In the genomic region with DNA sequence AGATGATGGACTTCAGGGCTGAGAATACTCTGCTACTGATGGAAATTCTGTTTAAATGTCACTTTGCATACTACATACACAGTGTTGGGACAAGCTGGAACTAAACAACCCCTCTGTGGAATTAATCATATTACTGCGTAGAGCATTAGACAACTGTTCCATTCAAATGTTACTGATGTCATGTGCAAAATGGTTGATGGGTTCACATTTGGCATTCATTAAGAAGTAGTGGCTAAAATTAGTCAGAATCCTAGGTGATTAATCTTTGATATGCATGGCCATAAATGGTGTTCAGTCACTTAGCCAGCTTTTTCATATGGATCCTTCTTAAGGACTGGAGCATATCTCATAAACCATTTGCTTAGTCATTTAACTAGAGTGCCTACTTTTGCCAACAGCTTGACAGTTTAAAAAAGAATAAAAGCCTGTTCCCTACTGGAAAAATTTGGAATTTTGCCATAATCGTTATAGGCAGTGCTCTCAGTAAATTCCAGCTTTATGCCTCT, we compare ENCODE assay signal across 1 cellular context.
A peak's percentile ranks its signal among the peaks of the same experiment; 100 is the strongest.
TF ChIP-seq lines count a peak whose summit lies in the region.

No MANE protein-coding gene starts in this region.

TF ChIP-seq in HEK293, 187 proteins besides CTCF, POLR2A, EP300 and RAD21 (continued from another document):
- TF ChIP-seq, protein P1, sequence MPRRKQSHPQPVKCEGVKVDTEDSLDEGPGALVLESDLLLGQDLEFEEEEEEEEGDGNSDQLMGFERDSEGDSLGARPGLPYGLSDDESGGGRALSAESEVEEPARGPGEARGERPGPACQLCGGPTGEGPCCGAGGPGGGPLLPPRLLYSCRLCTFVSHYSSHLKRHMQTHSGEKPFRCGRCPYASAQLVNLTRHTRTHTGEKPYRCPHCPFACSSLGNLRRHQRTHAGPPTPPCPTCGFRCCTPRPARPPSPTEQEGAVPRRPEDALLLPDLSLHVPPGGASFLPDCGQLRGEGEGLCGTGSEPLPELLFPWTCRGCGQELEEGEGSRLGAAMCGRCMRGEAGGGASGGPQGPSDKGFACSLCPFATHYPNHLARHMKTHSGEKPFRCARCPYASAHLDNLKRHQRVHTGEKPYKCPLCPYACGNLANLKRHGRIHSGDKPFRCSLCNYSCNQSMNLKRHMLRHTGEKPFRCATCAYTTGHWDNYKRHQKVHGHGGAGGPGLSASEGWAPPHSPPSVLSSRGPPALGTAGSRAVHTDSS (tag by site-specific recombination; IDR thresholded peaks at IDR 0.05), result no peak
- TF ChIP-seq KLF10 (tag by site-specific recombination; IDR thresholded peaks at IDR 0.05) (no peak), EGR2 (tag by site-specific recombination; IDR thresholded peaks at IDR 0.05; ENCODE audit: low read depth) (no peak), OSR2 (tag by site-specific recombination; IDR thresholded peaks at IDR 0.05) (peak; percentile 68; the same call in 1 of the 2 replicates), ZNF211 (tag by site-specific recombination; IDR thresholded peaks at IDR 0.05; ENCODE audit: low read depth) (no peak), ZNF311 (tag by site-specific recombination; IDR thresholded peaks at IDR 0.05; ENCODE audit: borderline replicate concordance) (no peak), KLF9 (tag by site-specific recombination; IDR thresholded peaks at IDR 0.05; ENCODE audit: low read depth) (no peak), SCRT1 (tag by site-specific recombination; IDR thresholded peaks at IDR 0.05; ENCODE audit: borderline replicate concordance) (no peak), ZNF114 (tag by site-specific recombination; IDR thresholded peaks at IDR 0.05) (no peak), ZNF677 (tag by site-specific recombination; IDR thresholded peaks at IDR 0.05) (no peak), FEZF1 (tag by site-specific recombination; IDR thresholded peaks at IDR 0.05) (peak; percentile 78), ZNF777 (tag by site-specific recombination; IDR thresholded peaks at IDR 0.05; ENCODE audit: borderline replicate concordance) (no peak), ZBTB8A (tag by site-specific recombination; IDR thresholded peaks at IDR 0.05) (peak; percentile 31; the same call in 1 of the 2 replicates), ZNF521 (tag by site-specific recombination; IDR thresholded peaks at IDR 0.05) (no peak), ZNF366 (tag by site-specific recombination; conservative IDR thresholded peaks at IDR 0.05) (peak; percentile 54; the same call in 1 of the 2 replicates), ZBTB17 (tag by site-specific recombination; IDR thresholded peaks at IDR 0.05) (no peak), ZBTB11 (tag by site-specific recombination; conservative IDR thresholded peaks at IDR 0.05; ENCODE audit: low read depth) (no peak), YY1 (tag by site-specific recombination; IDR thresholded peaks at IDR 0.05) (no peak), ZNF501 (tag by site-specific recombination; IDR thresholded peaks at IDR 0.05) (0 out of 2 replicates have a peak, but pooled peaks have one; percentile 33), ZIC2 (tag by site-specific recombination; IDR thresholded peaks at IDR 0.05) (no peak), SP2 (tag by site-specific recombination; IDR thresholded peaks at IDR 0.05) (no peak), ZNF335 (tag by site-specific recombination; conservative IDR thresholded peaks at IDR 0.05) (no peak), ATF2 (tag by site-specific recombination; IDR thresholded peaks at IDR 0.05; ENCODE audit: low read depth) (no peak), ZEB2 (tag by site-specific recombination; IDR thresholded peaks at IDR 0.05) (0 out of 2 replicates have a peak, but pooled peaks have one; percentile 39), ZNF157 (tag by site-specific recombination; IDR thresholded peaks at IDR 0.05) (no peak), SP3 (tag by site-specific recombination; IDR thresholded peaks at IDR 0.05) (no peak), ZNF654 (tag by site-specific recombination; IDR thresholded peaks at IDR 0.05; ENCODE audit: low read depth) (no peak), ZBTB1 (tag by site-specific recombination; IDR thresholded peaks at IDR 0.05) (no peak), PRDM6 (tag by site-specific recombination; IDR thresholded peaks at IDR 0.05) (peak; percentile 93), TRIM28 (IDR thresholded peaks at IDR 0.05; ENCODE audit: borderline replicate concordance, low read length) (no peak), ZNF843 (tag by site-specific recombination; IDR thresholded peaks at IDR 0.05) (0 out of 2 replicates have a peak, but pooled peaks have one; percentile 41), REPIN1 (tag by site-specific recombination; IDR thresholded peaks at IDR 0.05; ENCODE audit: low read depth) (no peak), ZNF529 (tag by site-specific recombination; IDR thresholded peaks at IDR 0.05; ENCODE audit: insufficient replicate concordance) (no peak), ZBTB21 (tag by site-specific recombination; IDR thresholded peaks at IDR 0.05) (no peak), ZNF121 (tag by site-specific recombination; IDR thresholded peaks at IDR 0.05) (no peak), ZNF660 (tag by site-specific recombination; IDR thresholded peaks at IDR 0.05) (no peak), ZNF585B (tag by site-specific recombination; IDR thresholded peaks at IDR 0.05) (no peak), OVOL3 (tag by site-specific recombination; IDR thresholded peaks at IDR 0.05) (no peak)
- TF ChIP-seq, protein P2, sequence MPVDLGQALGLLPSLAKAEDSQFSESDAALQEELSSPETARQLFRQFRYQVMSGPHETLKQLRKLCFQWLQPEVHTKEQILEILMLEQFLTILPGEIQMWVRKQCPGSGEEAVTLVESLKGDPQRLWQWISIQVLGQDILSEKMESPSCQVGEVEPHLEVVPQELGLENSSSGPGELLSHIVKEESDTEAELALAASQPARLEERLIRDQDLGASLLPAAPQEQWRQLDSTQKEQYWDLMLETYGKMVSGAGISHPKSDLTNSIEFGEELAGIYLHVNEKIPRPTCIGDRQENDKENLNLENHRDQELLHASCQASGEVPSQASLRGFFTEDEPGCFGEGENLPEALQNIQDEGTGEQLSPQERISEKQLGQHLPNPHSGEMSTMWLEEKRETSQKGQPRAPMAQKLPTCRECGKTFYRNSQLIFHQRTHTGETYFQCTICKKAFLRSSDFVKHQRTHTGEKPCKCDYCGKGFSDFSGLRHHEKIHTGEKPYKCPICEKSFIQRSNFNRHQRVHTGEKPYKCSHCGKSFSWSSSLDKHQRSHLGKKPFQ (tag by site-specific recombination; IDR thresholded peaks at IDR 0.05), result no peak
- TF ChIP-seq, protein P3, sequence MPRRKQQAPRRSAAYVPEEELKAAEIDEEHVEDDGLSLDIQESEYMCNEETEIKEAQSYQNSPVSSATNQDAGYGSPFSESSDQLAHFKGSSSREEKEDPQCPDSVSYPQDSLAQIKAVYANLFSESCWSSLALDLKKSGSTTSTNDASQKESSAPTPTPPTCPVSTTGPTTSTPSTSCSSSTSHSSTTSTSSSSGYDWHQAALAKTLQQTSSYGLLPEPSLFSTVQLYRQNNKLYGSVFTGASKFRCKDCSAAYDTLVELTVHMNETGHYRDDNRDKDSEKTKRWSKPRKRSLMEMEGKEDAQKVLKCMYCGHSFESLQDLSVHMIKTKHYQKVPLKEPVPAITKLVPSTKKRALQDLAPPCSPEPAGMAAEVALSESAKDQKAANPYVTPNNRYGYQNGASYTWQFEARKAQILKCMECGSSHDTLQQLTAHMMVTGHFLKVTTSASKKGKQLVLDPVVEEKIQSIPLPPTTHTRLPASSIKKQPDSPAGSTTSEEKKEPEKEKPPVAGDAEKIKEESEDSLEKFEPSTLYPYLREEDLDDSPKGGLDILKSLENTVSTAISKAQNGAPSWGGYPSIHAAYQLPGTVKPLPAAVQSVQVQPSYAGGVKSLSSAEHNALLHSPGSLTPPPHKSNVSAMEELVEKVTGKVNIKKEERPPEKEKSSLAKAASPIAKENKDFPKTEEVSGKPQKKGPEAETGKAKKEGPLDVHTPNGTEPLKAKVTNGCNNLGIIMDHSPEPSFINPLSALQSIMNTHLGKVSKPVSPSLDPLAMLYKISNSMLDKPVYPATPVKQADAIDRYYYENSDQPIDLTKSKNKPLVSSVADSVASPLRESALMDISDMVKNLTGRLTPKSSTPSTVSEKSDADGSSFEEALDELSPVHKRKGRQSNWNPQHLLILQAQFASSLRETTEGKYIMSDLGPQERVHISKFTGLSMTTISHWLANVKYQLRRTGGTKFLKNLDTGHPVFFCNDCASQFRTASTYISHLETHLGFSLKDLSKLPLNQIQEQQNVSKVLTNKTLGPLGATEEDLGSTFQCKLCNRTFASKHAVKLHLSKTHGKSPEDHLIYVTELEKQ (tag by site-specific recombination; IDR thresholded peaks at IDR 0.05; ENCODE audit: borderline replicate concordance), result peak; percentile 34; the same call in 1 of the 2 replicates
- TF ChIP-seq, protein P4, sequence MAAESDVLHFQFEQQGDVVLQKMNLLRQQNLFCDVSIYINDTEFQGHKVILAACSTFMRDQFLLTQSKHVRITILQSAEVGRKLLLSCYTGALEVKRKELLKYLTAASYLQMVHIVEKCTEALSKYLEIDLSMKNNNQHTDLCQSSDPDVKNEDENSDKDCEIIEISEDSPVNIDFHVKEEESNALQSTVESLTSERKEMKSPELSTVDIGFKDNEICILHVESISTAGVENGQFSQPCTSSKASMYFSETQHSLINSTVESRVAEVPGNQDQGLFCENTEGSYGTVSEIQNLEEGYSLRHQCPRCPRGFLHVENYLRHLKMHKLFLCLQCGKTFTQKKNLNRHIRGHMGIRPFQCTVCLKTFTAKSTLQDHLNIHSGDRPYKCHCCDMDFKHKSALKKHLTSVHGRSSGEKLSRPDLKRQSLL (tag by site-specific recombination; IDR thresholded peaks at IDR 0.05), result no peak
